Comparison of ENCODE assay signal across 18 cellular contexts in the genomic region with DNA sequence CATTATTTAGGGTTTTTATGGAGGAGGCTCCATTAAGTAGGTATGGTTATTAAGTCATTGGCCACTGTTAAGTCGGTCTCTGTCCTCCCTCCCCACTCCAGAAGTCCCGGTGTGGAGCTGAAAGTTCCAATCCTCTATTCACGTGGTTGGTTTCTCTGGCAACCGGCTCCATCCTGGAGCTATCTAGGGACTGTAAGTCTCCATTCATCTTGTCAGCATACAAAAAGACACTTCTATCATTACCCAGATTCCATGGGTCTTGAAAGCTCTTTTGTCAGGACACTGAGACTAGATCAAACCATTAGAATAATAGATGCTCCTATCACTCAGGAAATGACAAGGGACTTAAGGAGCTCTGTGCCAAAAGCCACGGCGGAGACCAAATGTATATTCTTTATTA.
"Had no signal": no experiment of that assay in that cellular context is flagged by ENCODE, and none has a peak within 500 bp of the region (broad histone marks: within the 10 kb centered on the region; RNA-seq: fewer than 3 reads in every experiment).

No MANE protein-coding gene starts in this region.

- DNase-seq: activated B cell treated with CpG ODN at 0.5 μM for 24 hours; activated CD4-positive, alpha-beta memory T cell treated with anti-CD3 and anti-CD28 coated beads, Interleukin-2, amount 10 ng/mL, durations not matched to agents 7 days and 5 days; activated CD4-positive, alpha-beta T cell treated with anti-CD3 and anti-CD28 coated beads for 4 hours; activated CD8-positive, alpha-beta memory T cell treated with anti-CD3 and anti-CD28 coated beads, Interleukin-2, amount 10 ng/mL, durations not matched to agents 7 days and 5 days; activated naive CD4-positive, alpha-beta T cell treated with anti-CD3 and anti-CD28 coated beads for 36 hours; body of pancreas; central memory CD4-positive, alpha-beta T cell; mesenchymal stem cell; naive thymus-derived CD8-positive, alpha-beta T cell; stimulated activated CD4-positive, alpha-beta T cell treated with anti-CD3 and anti-CD28 coated beads, Interleukin-12 subunit alpha, Interleukin-12 subunit beta, amount 100 ng/mL, for 4 hours; stimulated activated CD4-positive, alpha-beta T cell treated with anti-CD3 and anti-CD28 coated beads, Interleukin-1b, Interleukin-23, amount 100 ng/mL, for 48 hours; stimulated activated CD8-positive, alpha-beta memory T cell treated with anti-CD3 and anti-CD28 coated beads, Interleukin-4, amount 100 ng/mL, for 48 hours; transverse colon; uterus had no signal

- H3K9me3 Mint-ChIP-seq: activated B cell treated with CpG ODN at 0.5 μM for 24 hours; activated CD4-positive, alpha-beta memory T cell treated with anti-CD3 and anti-CD28 coated beads, Interleukin-2, amount 10 ng/mL, durations not matched to agents 7 days and 5 days; activated naive CD4-positive, alpha-beta T cell treated with anti-CD3 and anti-CD28 coated beads for 36 hours; naive thymus-derived CD8-positive, alpha-beta T cell; stimulated activated naive CD8-positive, alpha-beta T cell treated with anti-CD3 and anti-CD28 coated beads, Interleukin-15, Interleukin-2, amounts not matched to agents 100 ng/mL and 50 ng/mL, for 24 hours had no signal

- H3K4me3 Mint-ChIP-seq: activated B cell treated with CpG ODN at 0.5 μM for 24 hours; activated CD4-positive, alpha-beta memory T cell treated with anti-CD3 and anti-CD28 coated beads, Interleukin-2, amount 10 ng/mL, durations not matched to agents 7 days and 5 days; activated CD8-positive, alpha-beta memory T cell treated with anti-CD3 and anti-CD28 coated beads, Interleukin-2, amount 10 ng/mL, durations not matched to agents 7 days and 5 days; activated naive CD4-positive, alpha-beta T cell treated with anti-CD3 and anti-CD28 coated beads for 36 hours; naive thymus-derived CD8-positive, alpha-beta T cell; stimulated activated naive CD8-positive, alpha-beta T cell treated with anti-CD3 and anti-CD28 coated beads, Interleukin-15, Interleukin-2, amounts not matched to agents 100 ng/mL and 50 ng/mL, for 24 hours had no signal

- ATAC-seq: activated CD8-positive, alpha-beta memory T cell treated with anti-CD3 and anti-CD28 coated beads, Interleukin-2, amount 10 ng/mL, durations not matched to agents 7 days and 5 days; body of pancreas; naive thymus-derived CD8-positive, alpha-beta T cell had no signal

- H3K4me1 ChIP-seq: body of pancreas, transverse colon, uterus had no signal

- H3K36me3 ChIP-seq: right atrium auricular region, transverse colon, uterus had no signal

- H3K9me3 ChIP-seq: body of pancreas, right atrium auricular region, suprapubic skin, transverse colon, uterus had no signal

- H3K27me3 ChIP-seq: body of pancreas, right atrium auricular region, suprapubic skin, transverse colon, uterus had no signal

- H3K27ac ChIP-seq: body of pancreas, right atrium auricular region, suprapubic skin, transverse colon, uterus had no signal

- H3K4me3 ChIP-seq: body of pancreas, right atrium auricular region, suprapubic skin, transverse colon, uterus had no signal

- H3K27me3 Mint-ChIP-seq: activated B cell treated with CpG ODN at 0.5 μM for 24 hours; activated CD4-positive, alpha-beta memory T cell treated with anti-CD3 and anti-CD28 coated beads, Interleukin-2, amount 10 ng/mL, durations not matched to agents 7 days and 5 days; activated CD8-positive, alpha-beta memory T cell treated with anti-CD3 and anti-CD28 coated beads, Interleukin-2, amount 10 ng/mL, durations not matched to agents 7 days and 5 days; naive thymus-derived CD8-positive, alpha-beta T cell; progenitor cell of endocrine pancreas; stimulated activated naive CD8-positive, alpha-beta T cell treated with anti-CD3 and anti-CD28 coated beads, Interleukin-15, Interleukin-2, amounts not matched to agents 100 ng/mL and 50 ng/mL, for 24 hours had no signal

- H3K27ac Mint-ChIP-seq: activated B cell treated with CpG ODN at 0.5 μM for 24 hours; activated CD4-positive, alpha-beta memory T cell treated with anti-CD3 and anti-CD28 coated beads, Interleukin-2, amount 10 ng/mL, durations not matched to agents 7 days and 5 days; activated CD8-positive, alpha-beta memory T cell treated with anti-CD3 and anti-CD28 coated beads, Interleukin-2, amount 10 ng/mL, durations not matched to agents 7 days and 5 days; progenitor cell of endocrine pancreas had no signal
